Comparison of ENCODE assay signal across 1 cellular context in the genomic region with DNA sequence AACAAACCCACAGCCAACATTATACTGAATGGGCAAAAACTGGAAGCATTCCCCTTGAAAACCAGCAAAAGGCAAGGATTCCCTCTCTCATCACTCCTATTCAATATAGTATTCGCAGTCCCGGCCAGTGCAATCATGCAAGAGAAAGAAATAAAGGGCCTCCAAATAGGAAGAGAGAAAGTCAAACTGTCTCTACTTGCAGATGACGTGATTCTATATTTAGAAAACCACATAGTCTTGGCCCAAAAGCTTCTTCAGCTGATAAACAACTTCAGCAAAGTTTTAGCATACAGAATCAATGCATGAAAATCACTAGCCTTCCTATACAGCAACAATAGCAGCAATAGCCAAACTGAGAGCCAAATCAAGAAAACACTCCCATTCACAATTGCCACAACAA.
TF ChIP-seq lines count a peak whose summit lies in the region.

No MANE protein-coding gene starts in this region.

TF ChIP-seq in IMR-90, 13 proteins besides CTCF, POLR2A, EP300 and RAD21 (continued from another document):
- TF ChIP-seq CHD1 (IDR thresholded peaks at IDR 0.05; ENCODE audit: low read depth, low read length) (no peak), NFE2L2 (IDR thresholded peaks at IDR 0.05; ENCODE audit: low read depth, low read length) (no peak), MAFK (IDR thresholded peaks at IDR 0.05; ENCODE audit: low read depth, low read length) (no peak), SMC3 (IDR thresholded peaks at IDR 0.05; ENCODE audit: low read depth, low read length) (no peak), BHLHE40 (IDR thresholded peaks at IDR 0.05; ENCODE audit: low read depth, low read length) (no peak)
- TF ChIP-seq, protein P1, sequence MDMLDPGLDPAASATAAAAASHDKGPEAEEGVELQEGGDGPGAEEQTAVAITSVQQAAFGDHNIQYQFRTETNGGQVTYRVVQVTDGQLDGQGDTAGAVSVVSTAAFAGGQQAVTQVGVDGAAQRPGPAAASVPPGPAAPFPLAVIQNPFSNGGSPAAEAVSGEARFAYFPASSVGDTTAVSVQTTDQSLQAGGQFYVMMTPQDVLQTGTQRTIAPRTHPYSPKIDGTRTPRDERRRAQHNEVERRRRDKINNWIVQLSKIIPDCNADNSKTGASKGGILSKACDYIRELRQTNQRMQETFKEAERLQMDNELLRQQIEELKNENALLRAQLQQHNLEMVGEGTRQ (IDR thresholded peaks at IDR 0.05; ENCODE audit: low read depth, low read length) = no peak
TF ChIP-seq in IMR-90: peak in this region for 0.
